19 cellular contexts compared by ENCODE assay signal in the genomic region with DNA sequence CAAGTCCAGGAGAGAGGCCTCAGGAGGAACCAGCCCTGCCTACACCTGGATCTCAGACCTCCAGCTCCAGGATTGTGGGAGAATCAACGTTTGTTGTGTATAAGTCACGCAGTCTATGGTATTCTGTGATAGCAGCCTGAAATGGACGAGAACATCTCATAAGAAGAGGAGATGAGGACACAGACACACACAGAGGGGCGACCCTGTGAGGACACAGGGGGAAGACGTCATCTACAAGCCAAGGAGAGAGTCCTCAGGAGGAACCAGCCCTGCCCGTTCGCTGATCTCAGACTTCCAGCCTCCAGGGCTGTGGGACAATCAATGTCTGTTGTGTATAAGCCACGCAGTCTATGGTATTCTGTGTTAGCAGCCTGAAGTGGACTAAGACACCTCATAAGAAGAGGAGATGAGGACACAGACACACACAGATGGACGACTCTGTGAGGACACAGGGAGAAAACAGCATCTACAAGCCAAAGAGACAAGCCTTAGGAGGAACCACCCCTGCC. TPM values are rescaled to one million over a fixed set of nuclear protein-coding genes. Genes with fewer than 3 reads are reported as not detected.
A peak's percentile ranks its signal among the peaks of the same experiment; 100 is the strongest.
DNase-seq lines count a peak whose midpoint lies in the region; ATAC-seq, FAIRE-seq and TF ChIP-seq lines count a peak whose summit lies in the region.
"Had no signal": no experiment of that assay in that cellular context is flagged by ENCODE, and none has a peak within 500 bp of the region (broad histone marks: within the 10 kb centered on the region; RNA-seq: fewer than 3 reads in every experiment).

No MANE protein-coding gene starts in this region.

- in situ Hi-C loops in K562 (cut with MboI) = no loop called here

- 10% methylated on average over 9 of the region's 9 CpGs for WGBS in K562 (ENCODE audit: insufficient coverage, low coverage, missing lambda C conversion rate)
- WGBS in sigmoid colon, 2 donors = 79 to 82% methylated on average over 9 of the region's 9 CpGs

- TF ChIP-seq CTCF in right atrium auricular region (IDR thresholded peaks at IDR 0.05) (no peak), K562 (IDR thresholded peaks at IDR 0.05 in 2 of 3, conservative IDR thresholded peaks at IDR 0.05 in 1 of 3; ENCODE audit: insufficient read depth in 2 of 3, low read depth in 1 of 3, low read length in 3 of 3) (no peak), upper lobe of right lung (IDR thresholded peaks at IDR 0.05) (no peak), sigmoid colon (IDR thresholded peaks at IDR 0.05) (no peak), GM10266 (IDR thresholded peaks at IDR 0.05; ENCODE audit: control insufficient read depth, insufficient read depth, low read depth, missing control alignments) (no peak)

- CTCF ChIA-PET in K562 (lab: Yijun Ruan, JAX; ENCODE audit: low intra/inter-chr PET ratio) = no interaction called here

- no TSS peak for BruUV-seq in K562 (replicated peaks; lab: Mats Ljungman, UMichigan)

- peak overlapping the region; percentile 77 for H3K4me3 Mint-ChIP-seq in T-helper 17 cell
- H3K4me3 Mint-ChIP-seq: mesothelial cell of epicardium had no signal

- H3K9me3 ChIP-seq in right atrium auricular region (no peaks in the 10 kb centered on the region), T-helper 17 cell (ENCODE audit: control insufficient read depth, low read length, poor library complexity, severe bottlenecking) (no peaks in the 10 kb centered on the region), K562 (replicated peaks; ENCODE audit: control insufficient read depth, insufficient read depth, low read depth, low read length) (no peaks in the 10 kb centered on the region), upper lobe of right lung (no peaks in the 10 kb centered on the region), sigmoid colon (no peaks in the 10 kb centered on the region)

- H3K27ac ChIP-seq in right atrium auricular region (no peak overlapping the region), K562 (ENCODE audit: extremely low read depth, low read depth, low read length) (no peak overlapping the region), upper lobe of right lung (no peak overlapping the region), sigmoid colon (no peak overlapping the region)
- H3K27ac ChIP-seq: SK-N-MC, tibial artery, VCaP had no signal

- no peak overlapping the region for H3K4me3 ChIP-seq in right atrium auricular region
- H3K4me3 ChIP-seq in K562 = no peak overlapping the region
- no peak overlapping the region for H3K4me3 ChIP-seq in upper lobe of right lung
- no peak overlapping the region for H3K4me3 ChIP-seq in sigmoid colon
- H3K4me3 ChIP-seq: SK-N-MC, tibial artery had no signal

- H3K27me3 ChIP-seq in right atrium auricular region = no peaks in the 10 kb centered on the region
- H3K27me3 ChIP-seq in K562 (ENCODE audit: control insufficient read depth in 2 of 2, insufficient read depth in 2 of 2, low read length in 2 of 2) = no peaks in the 10 kb centered on the region
- no peaks in the 10 kb centered on the region for H3K27me3 ChIP-seq in upper lobe of right lung
- H3K27me3 ChIP-seq in sigmoid colon = no peaks in the 10 kb centered on the region
- H3K27me3 ChIP-seq: tibial artery had no signal

- peak overlapping the region; percentile 95 for H3K27ac Mint-ChIP-seq in T-helper 17 cell
- H3K27ac Mint-ChIP-seq: mesothelial cell of epicardium had no signal

- FAIRE-seq in K562 (lab: Jason Lieb, UNC) = no peak

- H3K27me3 Mint-ChIP-seq in T-helper 17 cell = no peaks in the 10 kb centered on the region

- TF ChIP-seq POLR2A in K562 (conservative IDR thresholded peaks at IDR 0.05) = no peak
- TF ChIP-seq POLR2A in sigmoid colon (IDR thresholded peaks at IDR 0.05) = no peak

- peak overlapping the region; percentile 16; the same call in 1 of the 2 replicates for H2AFZ ChIP-seq in K562 (ENCODE audit: low read depth, low read length)

- intact Hi-C loops in left cardiac atrium (cut with DNase I) (no loop called here), K562 (cut with micrococcal nuclease) (no loop called here), upper lobe of right lung (cut with DNase I) (no loop called here), sigmoid colon (cut with DNase I) (no loop called here)

- H3K79me2 ChIP-seq in K562 (ENCODE audit: control insufficient read depth, insufficient read depth, low read length) = no peaks in the 10 kb centered on the region

- H3K9ac ChIP-seq in K562 (ENCODE audit: insufficient read depth in 1 of 2, low read depth in 2 of 2, low read length in 2 of 2) = no peak overlapping the region

- H3K4me1 Mint-ChIP-seq in T-helper 17 cell = peaks cover 46% of the 10 kb centered on the region
- H3K4me1 Mint-ChIP-seq: mesothelial cell of epicardium had no signal

- POLR2A ChIA-PET in K562 (lab: Yijun Ruan, JAX) = no interaction called here

- no peaks in the 10 kb centered on the region for H3K36me3 ChIP-seq in right atrium auricular region
- H3K36me3 ChIP-seq in K562 (ENCODE audit: control insufficient read depth, insufficient read depth, low read length) = no peaks in the 10 kb centered on the region
- no peaks in the 10 kb centered on the region for H3K36me3 ChIP-seq in upper lobe of right lung
- H3K36me3 ChIP-seq in sigmoid colon = no peaks in the 10 kb centered on the region
- H3K36me3 ChIP-seq: tibial artery had no signal

- TF ChIP-seq RAD21 in K562 (CRISPR knock-in tag; conservative IDR thresholded peaks at IDR 0.05 in 1 of 2, IDR thresholded peaks at IDR 0.05 in 1 of 2) = no peak

- H3K36me3 Mint-ChIP-seq in T-helper 17 cell (ENCODE audit: low read depth) = peaks cover 12% of the 10 kb centered on the region
- H3K36me3 Mint-ChIP-seq: mesothelial cell of epicardium had no signal

- H3K4me1 ChIP-seq in right atrium auricular region (no peaks in the 10 kb centered on the region), K562 (replicated peaks in 1 of 2; ENCODE audit: control insufficient read depth in 2 of 2, insufficient read depth in 2 of 2, low read length in 2 of 2) (no peaks in the 10 kb centered on the region; a peak in 1 of 5 replicates), upper lobe of right lung (no peaks in the 10 kb centered on the region), sigmoid colon (no peaks in the 10 kb centered on the region)
- H3K4me1 ChIP-seq: tibial artery had no signal

- no peak for ATAC-seq in left cardiac atrium
- ATAC-seq in T-helper 17 cell = no peak
- ATAC-seq in K562 = no peak
- no peak for ATAC-seq in upper lobe of right lung
- ATAC-seq: PC-3 had no signal

- H4K20me1 ChIP-seq in K562 (replicated peaks; ENCODE audit: control insufficient read depth, insufficient read depth, low read length) = no peaks in the 10 kb centered on the region

- H3K9me1 ChIP-seq in K562 (ENCODE audit: control insufficient read depth, insufficient read depth, low read length) = no peaks in the 10 kb centered on the region

- DNase-seq in right atrium auricular region (ENCODE audit: low spot score) (peak; percentile 28), left cardiac atrium (no peak), T-helper 17 cell (no peak), K562 (ENCODE audit: extremely low read depth in 1 of 4, low spot score in 3 of 4) (no peak), upper lobe of right lung (peak; percentile 23), sigmoid colon (no peak), GM10266 (ENCODE audit: extremely low spot score) (no peak), RPMI8226 (no peak)
- DNase-seq: NCI-H2081; NCI-H526; nucleus accumbens; PC-3; stimulated activated CD4-positive, alpha-beta T cell treated with anti-CD3 and anti-CD28 coated beads, Interleukin-4, amount 100 ng/mL, for 1 hour had no signal

- TF ChIP-seq EP300 in K562 (IDR thresholded peaks at IDR 0.05; ENCODE audit: low read length) (no peak), sigmoid colon (IDR thresholded peaks at IDR 0.05) (no peak)

- no peak overlapping the region for H3K4me2 ChIP-seq in K562 (ENCODE audit: insufficient read depth, low read length)

TF ChIP-seq in K562, 482 proteins besides CTCF, POLR2A, EP300 and RAD21 (continues in another document):
- TF ChIP-seq MTF1 (CRISPR knock-in tag; IDR thresholded peaks at IDR 0.05; ENCODE audit: borderline replicate concordance) (no peak), FOXP1 (CRISPR knock-in tag; IDR thresholded peaks at IDR 0.05) (no peak), PHB2 (IDR thresholded peaks at IDR 0.05; ENCODE audit: low read depth) (no peak), ZNF445 (CRISPR knock-in tag; IDR thresholded peaks at IDR 0.05; ENCODE audit: low read depth) (no peak), ZNF24 (IDR thresholded peaks at IDR 0.05) (no peak), RHOXF2B (CRISPR knock-in tag; conservative IDR thresholded peaks at IDR 0.05) (no peak), ATF4 (CRISPR knock-in tag; IDR thresholded peaks at IDR 0.05) (no peak)

RNA-seq across cellular contexts. Expression of gene P2RY8, which starts 20.3 kb away (rescaled TPM):
- total RNA-seq in right atrium auricular region (1 to 10 TPM in 1 of 2 donors, under 1 TPM in 1; 0.93 to 1.3 TPM), left cardiac atrium (1 to 10 TPM; 1.8 to 3.0 TPM), T-helper 17 cell (100 to 1,000 TPM; 131 to 141 TPM), K562 (2014; rRNA removed) (0.08 and 0.09 TPM in 2 replicates), K562 (2014; rRNA removed; fragmentation: Illumina TruSeq; extraction: Trizol) (0.03 and 0.04 TPM in 2 replicates), K562 (2015; rRNA removed; fragmentation: Illumina TruSeq; extraction: Trizol) (0.57 and 0.69 TPM in 2 replicates), K562 (2021) (0.31 and 0.72 TPM in 2 replicates), upper lobe of right lung (3.1 TPM), sigmoid colon (1 to 10 TPM in 1 of 4 donors, under 1 TPM in 3; 0.28 to 1.8 (median 0.75) TPM)
- total RNA-seq in K562 (2011; cell fraction: chromatin; rRNA removed; ENCODE audit: low replicate concordance) = 0.12 TPM in 1 of 2 replicates, not detected in the other
- 0.50 TPM in 1 of 2 replicates, not detected in the other for total RNA-seq in K562 (2011; cell fraction: nucleolus; rRNA removed)
- total RNA-seq in K562 (2011; cell fraction: nucleoplasm; rRNA removed) = not detected in 2 replicates
- polyA plus RNA-seq in K562 (2011; rRNA removed) (not detected in 2 replicates), K562 (2014; fragmentation: Illumina TruSeq; extraction: Trizol) (0.07 and 0.14 TPM in 2 replicates), K562 (2014; fragmentation: Nextera tagmentation; extraction: Ambion mirVana) (not detected), K562 (2014; rRNA removed) (0.04 and 0.07 TPM in 2 replicates), sigmoid colon (10 to 100 TPM in 1 of 3 donors, under 1 TPM in 1, not detected in 1; 0.92 to 15.0 TPM)
- polyA plus RNA-seq in K562 (2011; cell fraction: cytosol; rRNA removed) = 0.03 and 0.06 TPM in 2 replicates
- polyA plus RNA-seq in K562 (2011; cell fraction: nucleus; rRNA removed) = 0.06 TPM in 1 of 2 replicates, not detected in the other
- polyA plus RNA-seq in K562 (2012) = 0.65 and 4.6 TPM in 2 replicates
- not detected in 2 replicates for polyA minus RNA-seq in K562 (2011; rRNA and poly(A)+ RNA removed)
- polyA minus RNA-seq in K562 (2011; cell fraction: cytosol; rRNA and poly(A)+ RNA removed) = not detected in 2 replicates
- polyA minus RNA-seq in K562 (2011; cell fraction: nucleus; rRNA and poly(A)+ RNA removed) = not detected in 2 replicates
- total RNA-seq: chondrocyte, fibroblast of villous mesenchyme, mesothelial cell of epicardium, PC-3 had no signal

Comparison
In these comparisons a context has a peak if more than half of its experiments do, and no peak if none do; other contexts are left out.
1. DNase-seq: peak in right atrium auricular region (single experiment) and upper lobe of right lung (single experiment); none in left cardiac atrium (single experiment), T-helper 17 cell (0 of 3), K562 (0 of 4), sigmoid colon (single experiment), GM10266 (single experiment) and RPMI8226 (single experiment).
2. RNA of gene P2RY8, which starts 20.3 kb away (total RNA-seq): 131 to 141 TPM in T-helper 17 cell; 3.1 TPM in upper lobe of right lung (single experiment), 1.8 to 3.0 TPM in left cardiac atrium, 0.93 to 1.3 TPM in right atrium auricular region, 0.28 to 1.8 TPM in sigmoid colon and 0.03 to 0.72 TPM in K562; every median in the first group is over 10 times any median in the second.